Comparison of ENCODE assay signal across 13 cellular contexts in the genomic region with DNA sequence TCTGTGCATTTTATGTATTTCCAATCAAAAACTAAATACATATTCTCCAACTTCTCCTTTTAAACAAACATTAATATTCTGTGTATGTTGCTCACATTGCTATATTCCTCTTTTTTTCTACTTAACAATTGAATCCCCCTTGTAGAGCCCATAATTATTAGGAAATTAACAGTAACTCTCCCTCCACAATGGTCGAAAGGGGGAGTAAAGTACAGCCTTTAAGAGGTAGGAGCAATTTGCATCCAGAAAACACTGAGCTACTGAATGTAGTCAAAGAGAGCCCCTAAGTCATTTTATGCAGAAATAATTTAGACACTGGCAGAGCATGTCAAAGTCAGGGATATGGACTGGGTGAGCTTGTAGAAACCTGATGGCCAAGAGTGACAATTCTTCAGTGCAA. TPM values are rescaled to one million over a fixed set of nuclear protein-coding genes. Genes with fewer than 3 reads are reported as not detected.
DNase-seq lines count a peak whose midpoint lies in the region; ATAC-seq and TF ChIP-seq lines count a peak whose summit lies in the region.
"Had no signal": no experiment of that assay in that cellular context is flagged by ENCODE, and none has a peak within 500 bp of the region (broad histone marks: within the 10 kb centered on the region; RNA-seq: fewer than 3 reads in every experiment).

No MANE protein-coding gene starts in this region.

- dilution Hi-C loops in mammary epithelial cell (cut with HindIII; ENCODE audit: low sequenced_read_pairs): no loop called here

- WGBS in mammary epithelial cell (ENCODE audit: low coverage, missing lambda C conversion rate): 22% methylated on average over 1 of the region's 1 CpG

- H3K9me3 ChIP-seq in mammary epithelial cell (replicated peaks; ENCODE audit: insufficient read depth, low read length): no peaks in the 10 kb centered on the region
- H3K9me3 ChIP-seq: suprapubic skin had no signal

- no peaks in the 10 kb centered on the region for H3K79me2 ChIP-seq in mammary epithelial cell (ENCODE audit: insufficient read depth, low read length)

- peaks cover 2% of the 10 kb centered on the region for H3K27me3 Mint-ChIP-seq in activated naive CD8-positive, alpha-beta T cell treated with anti-CD3 and anti-CD28 coated beads, Interleukin-2, amount 50 U/mL, for 24 hours

- no peak for ATAC-seq in activated naive CD8-positive, alpha-beta T cell treated with anti-CD3 and anti-CD28 coated beads, Interleukin-2, amount 50 U/mL, for 24 hours
- ATAC-seq in GM19452 (IDR thresholded peaks at IDR 0.05; ENCODE audit: unreplicated experiment): no peak
- ATAC-seq: left ventricle myocardium superior had no signal

- H3K9me3 Mint-ChIP-seq in activated naive CD8-positive, alpha-beta T cell treated with anti-CD3 and anti-CD28 coated beads, Interleukin-2, amount 50 U/mL, for 24 hours: no peaks in the 10 kb centered on the region

- H3K27me3 ChIP-seq in kidney epithelial cell (ENCODE audit: control insufficient read depth, insufficient read depth, low read length): peaks cover 11% of the 10 kb centered on the region
- no peaks in the 10 kb centered on the region for H3K27me3 ChIP-seq in mammary epithelial cell (ENCODE audit: insufficient read depth, low read length)

- no peak overlapping the region for H3K27ac Mint-ChIP-seq in activated naive CD8-positive, alpha-beta T cell treated with anti-CD3 and anti-CD28 coated beads, Interleukin-2, amount 50 U/mL, for 24 hours

- H3K4me3 Mint-ChIP-seq in activated naive CD8-positive, alpha-beta T cell treated with anti-CD3 and anti-CD28 coated beads, Interleukin-2, amount 50 U/mL, for 24 hours: no peak overlapping the region

- no peak overlapping the region for H3K4me2 ChIP-seq in mammary epithelial cell (ENCODE audit: insufficient read depth, low read depth, low read length)
- H3K4me2 ChIP-seq: KMS-11 had no signal

- peak; percentile 26 for TF ChIP-seq CTCF in C4-2B (conservative IDR thresholded peaks at IDR 0.05)
- peak; percentile 24 for TF ChIP-seq CTCF in kidney epithelial cell (IDR thresholded peaks at IDR 0.05; ENCODE audit: insufficient read depth, low read length, poor library complexity, severe bottlenecking)
- TF ChIP-seq CTCF in mammary epithelial cell (conservative IDR thresholded peaks at IDR 0.05 in 1 of 2, IDR thresholded peaks at IDR 0.05 in 1 of 2; ENCODE audit: extremely low read depth in 1 of 2, insufficient read depth in 1 of 2, low read depth in 1 of 2, low read length in 2 of 2): peak in 1 of 2 donors; percentile 21

- H3K9ac ChIP-seq in mammary epithelial cell (ENCODE audit: insufficient read depth, low read length): no peak overlapping the region
- H3K9ac ChIP-seq: KMS-11 had no signal

- DNase-seq in HT-29 (ENCODE audit: low spot score): peak; percentile 16
- peak; percentile 31 for DNase-seq in SW480 (ENCODE audit: low spot score)
- DNase-seq in kidney epithelial cell (ENCODE audit: low read depth): no peak
- DNase-seq in activated naive CD8-positive, alpha-beta T cell treated with anti-CD3 and anti-CD28 coated beads, Interleukin-2, amount 50 U/mL, for 24 hours: no peak
- no peak for DNase-seq in mammary epithelial cell
- no peak for DNase-seq in hippocampal formation (lab: John Stamatoyannopoulos, UW)
- DNase-seq: amniotic stem cell, left ventricle myocardium superior, NCI-H510A treated with DMSO at 0.1 percent for 48 hours had no signal

- CTCF ChIA-PET in mammary epithelial cell (lab: Charles Lee; ENCODE audit: low non-redundant PET): interaction anchor here (0.6 to 1.0 kb wide), 3 partner anchors 154 to 1829 kb away, joined by 3 to 4 read pairs (median 4); no protein-coding TSS in a partner anchor

- H3K36me3 ChIP-seq in kidney epithelial cell (ENCODE audit: control insufficient read depth, insufficient read depth, low read length): no peaks in the 10 kb centered on the region
- no peaks in the 10 kb centered on the region for H3K36me3 ChIP-seq in mammary epithelial cell (ENCODE audit: insufficient read depth, low read length)
- H3K36me3 ChIP-seq: suprapubic skin had no signal

- no peak overlapping the region for H3K4me3 ChIP-seq in kidney epithelial cell (ENCODE audit: low read depth, low read length)
- no peak overlapping the region for H3K4me3 ChIP-seq in mammary epithelial cell (replicated peaks in 1 of 3; ENCODE audit: insufficient read depth in 1 of 3, low read depth in 2 of 3, low read length in 3 of 3)
- H3K4me3 ChIP-seq: suprapubic skin had no signal

- in situ Hi-C loops in mammary epithelial cell (cut with MboI; ENCODE audit: low sequenced_read_pairs in 2 of 2): loop anchor here in 1 of 2 donors (10.0 kb wide), 1 partner anchor 109 kb away; a partner anchor contains a TSS

- intact Hi-C loops in mammary epithelial cell (cut with micrococcal nuclease): loop anchor here (2.0 to 5.0 kb wide), 2 partner anchors 281 to 344 kb away; a partner anchor contains a TSS

- no peaks in the 10 kb centered on the region for H4K20me1 ChIP-seq in mammary epithelial cell (ENCODE audit: insufficient read depth, low read length)

- peaks cover 2% of the 10 kb centered on the region for H3K4me1 Mint-ChIP-seq in activated naive CD8-positive, alpha-beta T cell treated with anti-CD3 and anti-CD28 coated beads, Interleukin-2, amount 50 U/mL, for 24 hours

- no peak overlapping the region for H3K27ac ChIP-seq in C4-2B
- no peak overlapping the region for H3K27ac ChIP-seq in mammary epithelial cell (ENCODE audit: insufficient read depth, low read depth, low read length)
- H3K27ac ChIP-seq: KMS-11, suprapubic skin had no signal

- no peak overlapping the region for H2AFZ ChIP-seq in mammary epithelial cell (ENCODE audit: low read depth, low read length)

- no peaks in the 10 kb centered on the region for H3K36me3 Mint-ChIP-seq in activated naive CD8-positive, alpha-beta T cell treated with anti-CD3 and anti-CD28 coated beads, Interleukin-2, amount 50 U/mL, for 24 hours (ENCODE audit: low read depth)

- H3K4me1 ChIP-seq in mammary epithelial cell (ENCODE audit: insufficient read depth, low read length): no peaks in the 10 kb centered on the region
- H3K4me1 ChIP-seq: suprapubic skin had no signal

- no TSS peak for BruUV-seq in mammary epithelial cell (replicated peaks; lab: Mats Ljungman, UMichigan)

RNA-seq across cellular contexts. Expression of a gene that starts 57.2 kb away (rescaled TPM):
- 0.05 and 0.71 TPM in 2 replicates for total RNA-seq in HT-29 (2014; rRNA removed; shearing (Covaris generic))
- total RNA-seq in kidney epithelial cell (1.3 and 3.1 TPM in 2 replicates), mammary epithelial cell (10 to 100 TPM in 1 of 2 donors, 1 to 10 TPM in 1; 1.1 to 19.2 TPM)
- 0.50 TPM for polyA plus RNA-seq in mammary epithelial cell
- 2.8 TPM for polyA minus RNA-seq in mammary epithelial cell

Comparison
In these comparisons a context has a peak if more than half of its experiments do, and no peak if none do; other contexts are left out.
1. DNase-seq: peak in HT-29 (single experiment) and SW480 (single experiment); none in kidney epithelial cell (single experiment), activated naive CD8-positive, alpha-beta T cell treated with anti-CD3 and anti-CD28 coated beads, Interleukin-2, amount 50 U/mL, for 24 hours (single experiment), mammary epithelial cell (single experiment) and hippocampal formation (0 of 2).